Comparison of ENCODE assay signal across 1 cellular context in the genomic region with DNA sequence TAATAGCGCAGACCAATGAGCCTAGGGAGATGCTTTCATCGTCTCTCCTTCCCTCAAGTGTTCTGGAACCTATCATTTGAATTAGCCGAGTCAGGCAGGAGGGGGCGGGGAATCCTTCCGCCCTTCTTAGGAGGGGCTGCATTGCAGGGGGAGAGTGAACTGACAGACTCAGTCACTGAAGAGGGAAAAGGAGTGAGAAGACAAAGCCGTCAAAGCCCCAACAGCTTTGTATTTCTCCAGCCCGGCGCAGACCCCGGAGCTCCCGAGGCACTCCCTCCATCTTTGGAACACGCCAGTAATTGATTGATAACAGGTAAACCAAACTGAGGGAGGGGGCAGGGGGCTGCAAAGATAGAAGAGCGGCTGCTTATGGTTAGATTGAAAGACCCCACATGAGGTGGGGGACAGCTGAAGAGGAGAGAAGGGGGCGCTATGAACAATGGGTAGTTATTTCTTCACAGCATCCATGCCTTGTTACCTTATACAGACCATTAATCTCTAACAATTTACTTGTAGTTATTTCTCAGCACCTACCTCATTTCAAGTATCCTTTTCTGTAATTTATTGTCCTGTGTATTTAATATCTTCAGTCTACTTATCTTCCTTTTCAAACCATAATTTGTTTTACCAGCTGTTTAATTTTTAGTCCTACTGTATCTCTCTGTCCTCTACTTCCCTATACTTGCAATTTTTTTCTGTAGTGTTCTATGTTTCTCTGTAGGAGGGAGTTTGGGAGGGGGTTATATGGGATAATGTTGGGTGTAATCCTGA.
TF ChIP-seq lines count a peak whose summit lies in the region.

A gene with protein sequence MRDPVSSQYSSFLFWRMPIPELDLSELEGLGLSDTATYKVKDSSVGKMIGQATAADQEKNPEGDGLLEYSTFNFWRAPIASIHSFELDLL (plus strand): TSS at position 157 of the 771 bp plus-strand sequence. CDS start 6,828 bp downstream, outside the sequence.

TF ChIP-seq in K562, 482 proteins besides CTCF, POLR2A, EP300 and RAD21 (continued from another document):
- TF ChIP-seq ZNF277 (CRISPR knock-in tag; IDR thresholded peaks at IDR 0.05; ENCODE audit: borderline replicate concordance) (no peak), ELF2 (CRISPR knock-in tag; IDR thresholded peaks at IDR 0.05) (no peak), NR3C1 (CRISPR knock-in tag; IDR thresholded peaks at IDR 0.05) (no peak), POU5F1 (IDR thresholded peaks at IDR 0.05; ENCODE audit: borderline replicate concordance, low read depth, low read length, partially characterized antibody) (no peak), TEAD1 (CRISPR knock-in tag; IDR thresholded peaks at IDR 0.05) (no peak), ETV5 (CRISPR knock-in tag; IDR thresholded peaks at IDR 0.05; ENCODE audit: low read depth) (peak; percentile 48; the same call in 1 of the 2 replicates), TAL1 (IDR thresholded peaks at IDR 0.05) (no peak), SRF (CRISPR knock-in tag; IDR thresholded peaks at IDR 0.05) (0 out of 4 replicates have a peak, but pooled peaks of 1 of the 2 experiments have one; percentile 35), SMAD1 (IDR thresholded peaks at IDR 0.05; ENCODE audit: low read depth, low read length, partially characterized antibody) (no peak), ATF3 (IDR thresholded peaks at IDR 0.05) (no peak), ATF3 (CRISPR knock-in tag; conservative IDR thresholded peaks at IDR 0.05) (no peak), TAF9B (IDR thresholded peaks at IDR 0.05; ENCODE audit: partially characterized antibody) (peak; percentile 64), MCM3 (IDR thresholded peaks at IDR 0.05) (no peak), SMARCE1 (IDR thresholded peaks at IDR 0.05) (no peak), CEBPZ (IDR thresholded peaks at IDR 0.05; ENCODE audit: borderline replicate concordance, low read depth, low read length) (no peak), ZNF12 (CRISPR knock-in tag; IDR thresholded peaks at IDR 0.05) (no peak), OTX1 (CRISPR knock-in tag; IDR thresholded peaks at IDR 0.05) (no peak), RFX1 (IDR thresholded peaks at IDR 0.05) (no peak), ZMIZ1 (IDR thresholded peaks at IDR 0.05; ENCODE audit: low read depth in 2 of 2, low read length in 2 of 2) (no peak)
- TF ChIP-seq, protein P1, sequence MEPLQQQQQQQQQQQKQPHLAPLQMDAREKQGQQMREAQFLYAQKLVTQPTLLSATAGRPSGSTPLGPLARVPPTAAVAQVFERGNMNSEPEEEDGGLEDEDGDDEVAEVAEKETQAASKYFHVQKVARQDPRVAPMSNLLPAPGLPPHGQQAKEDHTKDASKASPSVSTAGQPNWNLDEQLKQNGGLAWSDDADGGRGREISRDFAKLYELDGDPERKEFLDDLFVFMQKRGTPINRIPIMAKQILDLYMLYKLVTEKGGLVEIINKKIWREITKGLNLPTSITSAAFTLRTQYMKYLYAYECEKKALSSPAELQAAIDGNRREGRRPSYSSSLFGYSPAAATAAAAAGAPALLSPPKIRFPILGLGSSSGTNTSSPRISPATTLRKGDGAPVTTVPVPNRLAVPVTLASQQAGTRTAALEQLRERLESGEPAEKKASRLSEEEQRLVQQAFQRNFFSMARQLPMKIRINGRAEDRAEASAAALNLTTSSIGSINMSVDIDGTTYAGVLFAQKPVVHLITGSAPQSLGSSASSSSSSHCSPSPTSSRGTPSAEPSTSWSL (CRISPR knock-in tag; IDR thresholded peaks at IDR 0.05; ENCODE audit: borderline replicate concordance): no peak
- TF ChIP-seq, protein P2, sequence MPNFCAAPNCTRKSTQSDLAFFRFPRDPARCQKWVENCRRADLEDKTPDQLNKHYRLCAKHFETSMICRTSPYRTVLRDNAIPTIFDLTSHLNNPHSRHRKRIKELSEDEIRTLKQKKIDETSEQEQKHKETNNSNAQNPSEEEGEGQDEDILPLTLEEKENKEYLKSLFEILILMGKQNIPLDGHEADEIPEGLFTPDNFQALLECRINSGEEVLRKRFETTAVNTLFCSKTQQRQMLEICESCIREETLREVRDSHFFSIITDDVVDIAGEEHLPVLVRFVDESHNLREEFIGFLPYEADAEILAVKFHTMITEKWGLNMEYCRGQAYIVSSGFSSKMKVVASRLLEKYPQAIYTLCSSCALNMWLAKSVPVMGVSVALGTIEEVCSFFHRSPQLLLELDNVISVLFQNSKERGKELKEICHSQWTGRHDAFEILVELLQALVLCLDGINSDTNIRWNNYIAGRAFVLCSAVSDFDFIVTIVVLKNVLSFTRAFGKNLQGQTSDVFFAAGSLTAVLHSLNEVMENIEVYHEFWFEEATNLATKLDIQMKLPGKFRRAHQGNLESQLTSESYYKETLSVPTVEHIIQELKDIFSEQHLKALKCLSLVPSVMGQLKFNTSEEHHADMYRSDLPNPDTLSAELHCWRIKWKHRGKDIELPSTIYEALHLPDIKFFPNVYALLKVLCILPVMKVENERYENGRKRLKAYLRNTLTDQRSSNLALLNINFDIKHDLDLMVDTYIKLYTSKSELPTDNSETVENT (CRISPR knock-in tag; IDR thresholded peaks at IDR 0.05): no peak
TF ChIP-seq in K562: peak in this region for 43.
